ENCODE assay signal across 14 cellular contexts in genomic region chr12:69916541-69917270, GRCh38.
DNase-seq lines count a peak whose midpoint lies in the region; ATAC-seq and TF ChIP-seq lines count a peak whose summit lies in the region.
"Had no signal": no experiment of that assay in that cellular context is flagged by ENCODE, and none has a peak within 500 bp of the region (broad histone marks: within the 10 kb centered on the region; RNA-seq: fewer than 3 reads in every experiment).

No MANE protein-coding gene starts in this region.

- H3K4me1 Mint-ChIP-seq in stimulated activated naive CD8-positive, alpha-beta T cell treated with anti-CD3 and anti-CD28 coated beads, Interleukin-15, amount 100 ng/mL, for 72 hours = peaks cover 7% of the 10 kb centered on the region
- H3K4me1 Mint-ChIP-seq: activated naive CD4-positive, alpha-beta T cell treated with anti-CD3 and anti-CD28 coated beads, Interleukin-2, amount 50 U/mL, for 24 hours; central memory CD8-positive, alpha-beta T cell; T-cell had no signal

- DNase-seq in stimulated activated naive CD8-positive, alpha-beta T cell treated with anti-CD3 and anti-CD28 coated beads, Interleukin-15, amount 100 ng/mL, for 72 hours = no peak
- no peak for DNase-seq in stimulated activated naive CD8-positive, alpha-beta T cell treated with anti-CD3 and anti-CD28 coated beads, Interleukin-15, Interleukin-2, amounts not matched to agents 100 U/mL and 50 U/mL, for 24 hours
- DNase-seq in fibroblast of lung (ENCODE audit: low read depth in 2 of 2) (peak; percentile 24 to 40), medulla oblongata (ENCODE audit: extremely low spot score) (peak; percentile 42), AML-193 (lab: John Stamatoyannopoulos, UW) (no peak), HUDEP-2 (lab: John Stamatoyannopoulos, UW; ENCODE audit: unreplicated experiment in 76 of 76) (no peak), COR-L47 (lab: John Stamatoyannopoulos, UW) (no peak)
- DNase-seq: head of caudate nucleus, NCI-H526, T-cell had no signal

- H2AFZ ChIP-seq in fibroblast of lung (ENCODE audit: low read length) = no peak overlapping the region

- H3K9me3 ChIP-seq in fibroblast of lung (ENCODE audit: control insufficient read depth, insufficient read depth, low read depth, low read length) = no peaks in the 10 kb centered on the region

- ATAC-seq in stimulated activated naive CD8-positive, alpha-beta T cell treated with anti-CD3 and anti-CD28 coated beads, Interleukin-15, amount 100 ng/mL, for 72 hours = no peak
- ATAC-seq in stimulated activated naive CD8-positive, alpha-beta T cell treated with anti-CD3 and anti-CD28 coated beads, Interleukin-15, Interleukin-2, amounts not matched to agents 100 U/mL and 50 U/mL, for 24 hours = no peak
- ATAC-seq in HG03342 (IDR thresholded peaks at IDR 0.05; ENCODE audit: unreplicated experiment) = no peak
- ATAC-seq: T-cell had no signal

- H3K9me3 Mint-ChIP-seq in stimulated activated naive CD8-positive, alpha-beta T cell treated with anti-CD3 and anti-CD28 coated beads, Interleukin-15, amount 100 ng/mL, for 72 hours = no peaks in the 10 kb centered on the region
- H3K9me3 Mint-ChIP-seq: activated naive CD4-positive, alpha-beta T cell treated with anti-CD3 and anti-CD28 coated beads, Interleukin-2, amount 50 U/mL, for 24 hours; central memory CD8-positive, alpha-beta T cell had no signal

- no peak overlapping the region for H3K9ac ChIP-seq in fibroblast of lung (ENCODE audit: insufficient read depth, low read length)

- no peaks in the 10 kb centered on the region for H3K36me3 ChIP-seq in fibroblast of lung (ENCODE audit: control insufficient read depth, insufficient read depth, low read length)

- H3K4me1 ChIP-seq in fibroblast of lung (ENCODE audit: control insufficient read depth, extremely low read depth, insufficient read depth, low read length) = no peaks in the 10 kb centered on the region

- H4K20me1 ChIP-seq in fibroblast of lung (ENCODE audit: control insufficient read depth, extremely low read depth, insufficient read depth, low read length) = no peaks in the 10 kb centered on the region

- no peaks in the 10 kb centered on the region for H3K27me3 ChIP-seq in fibroblast of lung (ENCODE audit: control insufficient read depth, insufficient read depth, low read length)

- H3K4me3 Mint-ChIP-seq in stimulated activated naive CD8-positive, alpha-beta T cell treated with anti-CD3 and anti-CD28 coated beads, Interleukin-15, amount 100 ng/mL, for 72 hours = no peak overlapping the region
- H3K4me3 Mint-ChIP-seq: activated naive CD4-positive, alpha-beta T cell treated with anti-CD3 and anti-CD28 coated beads, Interleukin-2, amount 50 U/mL, for 24 hours; central memory CD8-positive, alpha-beta T cell; T-cell had no signal

- H3K27ac ChIP-seq in fibroblast of lung (ENCODE audit: insufficient read depth, low read length) = no peak overlapping the region

- H3K27me3 Mint-ChIP-seq in stimulated activated naive CD8-positive, alpha-beta T cell treated with anti-CD3 and anti-CD28 coated beads, Interleukin-15, amount 100 ng/mL, for 72 hours = no peaks in the 10 kb centered on the region
- H3K27me3 Mint-ChIP-seq: progenitor cell of endocrine pancreas had no signal

- no peak for TF ChIP-seq CTCF in fibroblast of lung (conservative IDR thresholded peaks at IDR 0.05 in 1 of 2, IDR thresholded peaks at IDR 0.05 in 1 of 2; ENCODE audit: low read depth in 1 of 2, low read length in 2 of 2)

- no peaks in the 10 kb centered on the region for H3K79me2 ChIP-seq in fibroblast of lung (ENCODE audit: control insufficient read depth, insufficient read depth, low read length)

- H3K4me2 ChIP-seq in fibroblast of lung (ENCODE audit: extremely low read depth, insufficient read depth, low read length) = peak overlapping the region; percentile 15

- peak overlapping the region; percentile 17 to 20 for H3K27ac Mint-ChIP-seq in stimulated activated naive CD8-positive, alpha-beta T cell treated with anti-CD3 and anti-CD28 coated beads, Interleukin-15, amount 100 ng/mL, for 72 hours
- H3K27ac Mint-ChIP-seq: activated naive CD4-positive, alpha-beta T cell treated with anti-CD3 and anti-CD28 coated beads, Interleukin-2, amount 50 U/mL, for 24 hours; progenitor cell of endocrine pancreas; T-cell had no signal

- H3K4me3 ChIP-seq in fibroblast of lung (replicated peaks in 1 of 4; ENCODE audit: control extremely low read depth in 1 of 4, insufficient read depth in 1 of 4, low read depth in 3 of 4, low read length in 4 of 4) = no peak overlapping the region

Comparison
In these comparisons a context has a peak if more than half of its experiments do, and no peak if none do; other contexts are left out.
1. DNase-seq: peak in fibroblast of lung (2 of 2) and medulla oblongata (single experiment); none in stimulated activated naive CD8-positive, alpha-beta T cell treated with anti-CD3 and anti-CD28 coated beads, Interleukin-15, amount 100 ng/mL, for 72 hours (0 of 2), stimulated activated naive CD8-positive, alpha-beta T cell treated with anti-CD3 and anti-CD28 coated beads, Interleukin-15, Interleukin-2, amounts not matched to agents 100 U/mL and 50 U/mL, for 24 hours (single experiment), AML-193 (0 of 2), HUDEP-2 (0 of 76) and COR-L47 (single experiment).